Comparison of ENCODE assay signal across 22 cellular contexts in the genomic region with DNA sequence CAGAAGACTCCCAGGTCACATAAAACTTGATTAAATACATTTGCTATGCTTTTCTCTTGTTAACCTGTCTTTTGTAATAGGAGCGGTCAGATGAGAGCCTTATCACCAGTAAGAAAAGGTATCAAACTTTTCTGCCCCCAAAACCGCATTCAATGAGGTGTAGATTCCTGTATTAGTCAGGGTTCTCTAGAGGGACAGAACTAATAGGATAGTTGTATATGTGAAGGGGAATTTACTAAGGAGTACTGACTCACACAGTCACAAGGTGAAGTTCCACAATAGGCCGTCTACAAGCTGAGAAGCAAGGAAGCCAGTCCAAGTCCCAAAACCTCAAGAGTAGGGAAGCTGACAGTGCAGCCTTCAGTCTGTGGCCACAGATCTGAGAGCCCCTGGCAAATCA. TPM values are rescaled to one million over a fixed set of nuclear protein-coding genes. Genes with fewer than 3 reads are reported as not detected.
DNase-seq lines count a peak whose midpoint lies in the region; ATAC-seq, FAIRE-seq and TF ChIP-seq lines count a peak whose summit lies in the region.
"Had no signal": no experiment of that assay in that cellular context is flagged by ENCODE, and none has a peak within 500 bp of the region (broad histone marks: within the 10 kb centered on the region; RNA-seq: fewer than 3 reads in every experiment).

No MANE protein-coding gene starts in this region.

- FAIRE-seq in bronchial epithelial cell (lab: Jason Lieb, UNC), result no peak
- FAIRE-seq: A204.1, islet of Langerhans had no signal

- no peak for ATAC-seq in left colon
- no peak for ATAC-seq in gastrocnemius medialis
- ATAC-seq in GM21390 (IDR thresholded peaks at IDR 0.05; ENCODE audit: unreplicated experiment), result no peak
- no peak for ATAC-seq in HG03521 (IDR thresholded peaks at IDR 0.05; ENCODE audit: unreplicated experiment)
- ATAC-seq: body of pancreas; natural killer cell treated with Interleukin-12 subunit alpha and Interleukin-12 subunit beta and Interleukin-15 and Interleukin-18, amount 100 ng/mL, for 72 hours had no signal

- DNase-seq in AG10803 (ENCODE audit: low read depth) (peak; percentile 31), NCI-H226 (peak; percentile 89), bronchial epithelial cell (ENCODE audit: low read depth) (peak; percentile 80), kidney epithelial cell (ENCODE audit: low read depth) (peak; percentile 79), left colon (no peak), gastrocnemius medialis (no peak)
- DNase-seq: activated CD4-positive, alpha-beta memory T cell treated with anti-CD3 and anti-CD28 coated beads for 36 hours; activated naive CD4-positive, alpha-beta T cell treated with anti-CD3 and anti-CD28 coated beads, Interleukin-2, amount 50 U/mL, for 16 hours; activated T-cell treated with anti-CD3 and anti-CD28 coated beads, Interleukin-2, amount 50 U/mL, for 24 hours; H7; MV-4-11; NCI-H1930; SHP77 had no signal

- peaks cover 1% of the 10 kb centered on the region for H3K36me3 ChIP-seq in bronchial epithelial cell (ENCODE audit: control insufficient read depth, insufficient read depth, low read length)
- no peaks in the 10 kb centered on the region for H3K36me3 ChIP-seq in kidney epithelial cell (ENCODE audit: control insufficient read depth, insufficient read depth, low read length)
- H3K36me3 ChIP-seq in gastrocnemius medialis, result no peaks in the 10 kb centered on the region
- H3K36me3 ChIP-seq: BLaER1 treated with 17β-estradiol and CSF1 and Interleukin-3, amounts not matched to agents 10 nM and 100 nM; prostate gland; tibial nerve had no signal

- in situ Hi-C loops in gastrocnemius medialis (cut with MboI; ENCODE audit: low sequenced_read_pairs in 4 of 4), result no loop called here

- H3K4me3 ChIP-seq in AG10803 (ENCODE audit: low read length), result no peak overlapping the region
- no peak overlapping the region for H3K4me3 ChIP-seq in bronchial epithelial cell (ENCODE audit: low read depth, low read length)
- H3K4me3 ChIP-seq in kidney epithelial cell (ENCODE audit: low read depth, low read length), result no peak overlapping the region
- H3K4me3 ChIP-seq in gastrocnemius medialis, result no peak overlapping the region
- H3K4me3 ChIP-seq: BLaER1 treated with 17β-estradiol and CSF1 and Interleukin-3, amounts not matched to agents 10 nM and 100 nM; body of pancreas; prostate gland; tibial nerve had no signal

- TF ChIP-seq CTCF in AG10803 (conservative IDR thresholded peaks at IDR 0.05; ENCODE audit: low read length) (no peak), bronchial epithelial cell (IDR thresholded peaks at IDR 0.05; ENCODE audit: insufficient read depth, low read length, severe bottlenecking) (no peak), kidney epithelial cell (IDR thresholded peaks at IDR 0.05; ENCODE audit: insufficient read depth, low read length, poor library complexity, severe bottlenecking) (no peak), gastrocnemius medialis (IDR thresholded peaks at IDR 0.05 in 4 of 5, conservative IDR thresholded peaks at IDR 0.05 in 1 of 5) (no peak)

- peaks cover 13 to 20% of the 10 kb centered on the region in 2 donors for H3K4me1 ChIP-seq in gastrocnemius medialis

- H3K27ac ChIP-seq in gastrocnemius medialis, result no peak overlapping the region
- H3K27ac ChIP-seq: BLaER1 treated with 17β-estradiol and CSF1 and Interleukin-3, amounts not matched to agents 10 nM and 100 nM; body of pancreas; prostate gland; tibial nerve had no signal

- intact Hi-C loops in left colon (cut with DNase I, micrococcal nuclease), result no loop called here
- intact Hi-C loops in gastrocnemius medialis (cut with DNase I; ENCODE audit: low total_unique reads), result no loop called here

- no peak for TF ChIP-seq POLR2A in gastrocnemius medialis (IDR thresholded peaks at IDR 0.05)

- no peaks in the 10 kb centered on the region for H3K9me3 ChIP-seq in gastrocnemius medialis
- H3K9me3 ChIP-seq: BLaER1 treated with 17β-estradiol and CSF1 and Interleukin-3, amounts not matched to agents 10 nM and 100 nM; body of pancreas; prostate gland; tibial nerve had no signal

- H3K27me3 ChIP-seq in bronchial epithelial cell (ENCODE audit: control insufficient read depth, insufficient read depth, low read length) (no peaks in the 10 kb centered on the region), kidney epithelial cell (ENCODE audit: control insufficient read depth, insufficient read depth, low read length) (no peaks in the 10 kb centered on the region), gastrocnemius medialis (no peaks in the 10 kb centered on the region)
- H3K27me3 ChIP-seq: BLaER1 treated with 17β-estradiol and CSF1 and Interleukin-3, amounts not matched to agents 10 nM and 100 nM; body of pancreas; tibial nerve had no signal

RNA-seq across cellular contexts. Expression of a gene that starts 32.7 kb away (rescaled TPM):
- total RNA-seq in bronchial epithelial cell, result 48.4 and 75.1 TPM in 2 replicates
- 117 and 127 TPM in 2 replicates for total RNA-seq in kidney epithelial cell
- total RNA-seq in left colon, result 100 to 1,000 TPM; 113 to 121 TPM
- 10 to 100 TPM in 2 of 4 donors, 1 to 10 TPM in 2; 7.3 to 22.9 (median 13.0) TPM for total RNA-seq in gastrocnemius medialis

Comparison
In these comparisons a context has a peak if more than half of its experiments do, and no peak if none do; other contexts are left out.
1. DNase-seq: peak in AG10803 (single experiment), NCI-H226 (single experiment), bronchial epithelial cell (single experiment) and kidney epithelial cell (single experiment); none in left colon (0 of 2) and gastrocnemius medialis (0 of 2).